Comparison of ENCODE assay signal across 14 cellular contexts in the genomic region with DNA sequence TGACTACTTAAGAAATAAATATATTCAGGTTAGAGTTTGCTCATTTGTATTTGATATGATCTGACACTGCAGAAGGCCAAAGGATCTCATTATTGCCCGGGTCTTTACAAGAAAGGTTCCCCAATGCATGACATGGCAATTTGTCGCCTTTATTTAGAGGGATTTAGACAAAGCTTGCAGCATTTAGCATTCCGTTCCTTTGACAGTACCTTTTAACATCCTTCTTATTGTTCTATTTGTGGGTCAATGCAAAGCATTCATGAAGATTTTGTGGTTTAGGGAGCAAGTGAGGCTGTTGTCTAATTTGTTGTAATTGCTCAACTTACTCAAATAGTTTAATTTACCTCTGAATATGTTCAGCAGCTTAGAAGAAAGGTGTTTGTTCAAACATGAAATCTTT.
DNase-seq lines count a peak whose midpoint lies in the region; ATAC-seq and TF ChIP-seq lines count a peak whose summit lies in the region.
"Had no signal": no experiment of that assay in that cellular context is flagged by ENCODE, and none has a peak within 500 bp of the region (broad histone marks: within the 10 kb centered on the region; RNA-seq: fewer than 3 reads in every experiment).

No MANE protein-coding gene starts in this region.

- H4K20me1 ChIP-seq in GM23248 (ENCODE audit: insufficient read depth): no peaks in the 10 kb centered on the region

- H3F3A ChIP-seq in GM23248 (ENCODE audit: insufficient read depth): peaks cover 10% of the 10 kb centered on the region

- H3K36me3 ChIP-seq in GM23248 (ENCODE audit: low read depth) (no peaks in the 10 kb centered on the region), SJCRH30 (no peaks in the 10 kb centered on the region), endodermal cell (ENCODE audit: control insufficient read depth, insufficient read depth, low read length) (no peaks in the 10 kb centered on the region)

- DNase-seq in GM23248 (peak; percentile 28), SJCRH30 (peak in 1 of 2 experiments; percentile 55), endodermal cell (no peak), renal cortical epithelial cell (ENCODE audit: low read depth) (peak; percentile 71)
- DNase-seq: CD8-positive, alpha-beta T cell; DMS79 treated with DMSO at 0.1 percent for 48 hours; H7; MM.1S; NCI-H1105 treated with DMSO at 0.1 percent for 48 hours; NCI-H187; NCI-H510A treated with DMSO at 0.1 percent for 48 hours had no signal

- TF ChIP-seq CTCF in endodermal cell (conservative IDR thresholded peaks at IDR 0.05): no peak

- no peaks in the 10 kb centered on the region for H3K79me2 ChIP-seq in GM23248 (ENCODE audit: insufficient read depth)

- H2AFZ ChIP-seq in GM23248: no peak overlapping the region

- H3K27me3 ChIP-seq in GM23248 (replicated peaks; ENCODE audit: insufficient read depth): no peaks in the 10 kb centered on the region
- no peaks in the 10 kb centered on the region for H3K27me3 ChIP-seq in SJCRH30
- no peaks in the 10 kb centered on the region for H3K27me3 ChIP-seq in endodermal cell (ENCODE audit: control insufficient read depth, insufficient read depth, low read length, poor library complexity, severe bottlenecking)

- H3K4me3 Mint-ChIP-seq in endodermal cell: no peak overlapping the region
- H3K4me3 Mint-ChIP-seq: CD8-positive, alpha-beta T cell had no signal

- no peak overlapping the region for H3K27ac ChIP-seq in GM23248
- H3K27ac ChIP-seq in SJCRH30: peak overlapping the region; percentile 61
- no peak overlapping the region for H3K27ac ChIP-seq in endodermal cell (ENCODE audit: low read depth, low read length)

- H3K4me3 ChIP-seq in GM23248 (no peak overlapping the region), SJCRH30 (no peak overlapping the region), endodermal cell (ENCODE audit: low read length) (no peak overlapping the region)

- H3K4me2 ChIP-seq in GM23248 (ENCODE audit: unreplicated experiment): no peak overlapping the region

- in situ Hi-C loops in GM23248 (cut with MboI): no loop called here

- H3K9me3 Mint-ChIP-seq in endodermal cell: peaks cover 14% of the 10 kb centered on the region

- no peaks in the 10 kb centered on the region for H3K9me2 ChIP-seq in GM23248 (ENCODE audit: insufficient read depth)

- peaks cover 15% of the 10 kb centered on the region; the same call in 1 of the 2 replicates for H3K4me1 ChIP-seq in GM23248 (ENCODE audit: insufficient read depth)
- peaks cover 31% of the 10 kb centered on the region for H3K4me1 ChIP-seq in SJCRH30
- H3K4me1 ChIP-seq in endodermal cell (ENCODE audit: control insufficient read depth, insufficient read depth, low read length): no peaks in the 10 kb centered on the region

- H3K27ac Mint-ChIP-seq in endodermal cell: peak overlapping the region; percentile 22
- H3K27ac Mint-ChIP-seq: CD8-positive, alpha-beta T cell had no signal

- no peaks in the 10 kb centered on the region for H3K9me3 ChIP-seq in GM23248 (ENCODE audit: low read depth)
- peaks cover 11% of the 10 kb centered on the region for H3K9me3 ChIP-seq in SJCRH30 (replicated peaks)
- H3K9me3 ChIP-seq in endodermal cell (ENCODE audit: control insufficient read depth, low read length): no peaks in the 10 kb centered on the region

- no peak overlapping the region for H3K9ac ChIP-seq in GM23248
- no peak overlapping the region for H3K9ac ChIP-seq in endodermal cell (ENCODE audit: extremely low read depth, low read length, poor library complexity, severe bottlenecking)

- no peaks in the 10 kb centered on the region for H3K36me3 Mint-ChIP-seq in endodermal cell (ENCODE audit: low read depth)
- H3K36me3 Mint-ChIP-seq: CD8-positive, alpha-beta T cell had no signal

- no peak for ATAC-seq in HG02970 (IDR thresholded peaks at IDR 0.05; ENCODE audit: low FRiP score, unreplicated experiment)
- no peak for ATAC-seq in activated CD4-positive, CD25-positive, alpha-beta regulatory T cell treated with anti-CD3 and anti-CD28 coated beads, Interleukin-2, amount 50 U/mL, for 24 hours
- no peak for ATAC-seq in HG02884 (IDR thresholded peaks at IDR 0.05; ENCODE audit: unreplicated experiment)
- ATAC-seq: CD8-positive, alpha-beta T cell had no signal

- WGBS in GM23248 (ENCODE audit: low coverage in 1 of 2, low lambda C conversion rate in 2 of 2, missing lambda C conversion rate in 2 of 2), 2 experiments: 58 to 72% methylated on average over 3 of the region's 3 CpGs
- WGBS in endodermal cell (ENCODE audit: insufficient coverage in 1 of 2, insufficient read length in 1 of 2), 2 experiments: 79% methylated on average over 3 of the region's 3 CpGs; no CpG with 5 or more reads in 1 of the 2 experiments

- H3K27me3 Mint-ChIP-seq in endodermal cell (ENCODE audit: insufficient read depth): no peaks in the 10 kb centered on the region

- H3K4me1 Mint-ChIP-seq in endodermal cell: peaks cover 5% of the 10 kb centered on the region
